8 cellular contexts compared by ENCODE assay signal in genomic region chr6:16669227-16669626, GRCh38.
DNase-seq lines count a peak whose midpoint lies in the region; ATAC-seq, FAIRE-seq and TF ChIP-seq lines count a peak whose summit lies in the region.

No MANE protein-coding gene starts in this region.

- TF ChIP-seq POLR2A in GM12878 (IDR thresholded peaks at IDR 0.05; ENCODE audit: low read depth, low read length): no peak

- no TSS peak for BruUV-seq in GM12878 (replicated peaks; lab: Mats Ljungman, UMichigan)

- in situ Hi-C loops in GM12878 (cut with MboI): no loop called here
- in situ Hi-C loops in ACHN (cut with HindIII; ENCODE audit: low pct_ligation_motif_present, low pct_unique_long_range_greater_than_20kb, low sequenced_read_pairs): no loop called here

- POLR2A ChIA-PET in GM12878 (lab: Charles Lee): interaction anchor here (0.6 to 2.7 kb wide), 2 partner anchors 11 to 18 kb away, joined by 5 to 12 read pairs; no protein-coding TSS in a partner anchor

- no peaks in the 10 kb centered on the region for H3K79me2 ChIP-seq in GM12878 (ENCODE audit: control insufficient read depth, insufficient read depth, low read length)

- H3K27ac ChIP-seq in GM12878 (ENCODE audit: control insufficient read depth, insufficient read depth): no peak overlapping the region

- RAD21 ChIA-PET in GM12878 (lab: Charles Lee; ENCODE audit: unreplicated experiment): interaction anchor here (1.1 kb wide), 1 partner anchor 22 kb away, joined by 3 read pairs; no protein-coding TSS in a partner anchor

- H3K9me3 ChIP-seq in GM12878 (replicated peaks; ENCODE audit: control insufficient read depth, insufficient read depth, low read length): no peaks in the 10 kb centered on the region

- peak; percentile 37 for ATAC-seq in GM21529 (IDR thresholded peaks at IDR 0.05; ENCODE audit: unreplicated experiment)
- peak; percentile 76 for ATAC-seq in GM12878

- H3K4me3 ChIP-seq in GM12878: no peak overlapping the region

- CTCF ChIA-PET in GM12878 (lab: Yijun Ruan, JAX): interaction anchor here (0.6 to 1.6 kb wide), 3 partner anchors 9 to 28 kb away, joined by 3 to 5 read pairs (median 3); no protein-coding TSS in a partner anchor

- WGBS in GM12878 (ENCODE audit: insufficient coverage, insufficient replicate concordance, low lambda C conversion rate, missing lambda C conversion rate): 46% methylated on average over 3 of the region's 3 CpGs

- no peak overlapping the region; the same call in 1 of the 2 replicates for H3K4me2 ChIP-seq in GM12878 (ENCODE audit: control insufficient read depth, insufficient read depth)

- no peaks in the 10 kb centered on the region for H4K20me1 ChIP-seq in GM12878 (ENCODE audit: control insufficient read depth, insufficient read depth)

- no peak for TF ChIP-seq EP300 in GM12878 (IDR thresholded peaks at IDR 0.05; ENCODE audit: borderline replicate concordance in 1 of 2, control insufficient read depth in 1 of 2, low read depth in 2 of 2, low read length in 2 of 2)

- no peak overlapping the region for H2AFZ ChIP-seq in GM12878 (ENCODE audit: control insufficient read depth, low read depth, low read length)

- no peak for TF ChIP-seq RAD21 in GM12878 (IDR thresholded peaks at IDR 0.05; ENCODE audit: insufficient read depth, low read depth, low read length)

- H3K4me1 ChIP-seq in GM12878 (ENCODE audit: control insufficient read depth, insufficient read depth, low read length): peaks cover 26% of the 10 kb centered on the region

- intact Hi-C loops in GM12878 (cut with micrococcal nuclease; ENCODE audit: unreplicated experiment): no loop called here
- intact Hi-C loops in posterior cingulate gyrus (cut with DNase I): no loop called here

- SMC1A ChIA-PET in GM12878 (lab: Charles Lee; ENCODE audit: uncharacterized antibody, unreplicated experiment): interaction anchor here (1.0 to 1.9 kb wide), 9 partner anchors 10 to 33 kb away, joined by 3 to 9 read pairs (median 3); no protein-coding TSS in a partner anchor

- no peaks in the 10 kb centered on the region; a peak in 1 of 4 replicates for H3K36me3 ChIP-seq in GM12878 (ENCODE audit: control insufficient read depth in 2 of 2, insufficient read depth in 2 of 2, low read length in 1 of 2)

- TF ChIP-seq CTCF in GM12878 (IDR thresholded peaks at IDR 0.05 in 2 of 3, conservative IDR thresholded peaks at IDR 0.05 in 1 of 3; ENCODE audit: control insufficient read depth in 2 of 3, extremely low read depth in 1 of 3, insufficient read depth in 1 of 3, low read depth in 3 of 3, low read length in 3 of 3): no peak

- no peak overlapping the region for H3K9ac ChIP-seq in GM12878 (ENCODE audit: control insufficient read depth, insufficient read depth, low read length)

- no peaks in the 10 kb centered on the region for H3K27me3 ChIP-seq in GM12878 (replicated peaks in 1 of 2; ENCODE audit: control insufficient read depth in 2 of 2, insufficient read depth in 2 of 2, low read length in 1 of 2)

- no peak for FAIRE-seq in GM12878 (lab: Jason Lieb, UNC)

- DNase-seq in T-helper 2 cell (peak in 4 of 5 experiments; percentile 46 to 89 (median 59)), GM12878 (ENCODE audit: low read depth, low spot score) (no peak), NCI-H526 (lab: John Stamatoyannopoulos, UW) (no peak), AG08395 (ENCODE audit: low spot score) (no peak), ACHN (no peak), posterior cingulate gyrus (no peak)
- peak; percentile 80 for DNase-seq in stimulated activated CD4-positive, alpha-beta T cell treated with anti-CD3 and anti-CD28 coated beads, Interleukin-4, amount 100 ng/mL, for 24 hours

TF ChIP-seq in GM12878, 131 proteins besides CTCF, POLR2A, EP300 and RAD21:
- TF ChIP-seq MEF2B (IDR thresholded peaks at IDR 0.05; ENCODE audit: partially characterized antibody, poor library complexity, severe bottlenecking) (peak; percentile 29), FOXM1 (IDR thresholded peaks at IDR 0.05; ENCODE audit: low read depth, low read length) (0 out of 2 replicates have a peak, but pooled peaks have one; percentile 51), ESRRA (IDR thresholded peaks at IDR 0.05; ENCODE audit: low read length) (no peak), NFIC (IDR thresholded peaks at IDR 0.05; ENCODE audit: low read depth, low read length) (peak; percentile 51; the same call in 1 of the 2 replicates), ZBTB4 (CRISPR knock-in tag; IDR thresholded peaks at IDR 0.05) (no peak), EED (IDR thresholded peaks at IDR 0.05; ENCODE audit: low read depth) (0 out of 2 replicates have a peak, but pooled peaks have one; percentile 41), RUNX3 (IDR thresholded peaks at IDR 0.05; ENCODE audit: low read length) (peak; percentile 78), IKZF1 (conservative IDR thresholded peaks at IDR 0.05) (0 out of 2 replicates have a peak, but pooled peaks have one; percentile 17), FOXK2 (IDR thresholded peaks at IDR 0.05) (no peak)

Comparison
In these comparisons a context has a peak if more than half of its experiments do, and no peak if none do; other contexts are left out.
1. DNase-seq: peak in T-helper 2 cell (4 of 5) and stimulated activated CD4-positive, alpha-beta T cell treated with anti-CD3 and anti-CD28 coated beads, Interleukin-4, amount 100 ng/mL, for 24 hours (single experiment); none in GM12878 (single experiment), NCI-H526 (0 of 2), AG08395 (single experiment), ACHN (single experiment) and posterior cingulate gyrus (0 of 10).